1 cellular context compared by ENCODE assay signal in the genomic region with DNA sequence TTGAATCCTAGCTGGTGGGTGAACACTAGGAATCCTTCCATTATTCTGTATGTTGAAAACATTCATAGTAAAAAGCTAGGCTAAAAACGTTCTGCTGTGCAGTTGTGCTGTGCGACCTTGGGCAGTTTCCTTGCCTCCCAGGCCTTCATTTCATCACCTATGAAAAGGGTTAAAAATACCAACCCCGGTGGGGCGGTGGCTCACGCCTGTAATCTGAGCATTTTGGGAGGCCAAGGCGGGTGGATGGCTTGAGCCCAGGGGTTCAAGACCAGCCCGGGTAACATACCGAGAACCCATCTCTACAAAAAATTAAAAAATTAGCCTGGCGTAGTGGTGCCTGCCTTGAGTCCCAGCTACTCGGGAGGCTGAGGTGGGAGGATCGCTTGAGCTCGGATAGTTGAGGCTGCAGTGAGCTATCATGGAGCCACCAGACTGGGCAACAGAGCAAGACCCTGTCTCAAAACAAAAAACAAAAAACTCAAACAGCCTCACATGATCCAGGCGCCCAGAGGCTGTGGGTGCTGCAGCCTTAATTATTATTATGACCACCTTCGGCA.
TF ChIP-seq lines count a peak whose summit lies in the region.

No MANE protein-coding gene starts in this region.

TF ChIP-seq in endothelial cell of umbilical vein, 7 proteins besides CTCF, POLR2A, EP300 and RAD21:
- TF ChIP-seq EZH2 (IDR thresholded peaks at IDR 0.05; ENCODE audit: borderline replicate concordance, low read depth, low read length, severe bottlenecking) (no peak), FOS (IDR thresholded peaks at IDR 0.05; ENCODE audit: borderline replicate concordance, insufficient read depth, low read length) (no peak), MAX (IDR thresholded peaks at IDR 0.05; ENCODE audit: insufficient read depth, insufficient read length) (no peak), POLR2AphosphoS5 (IDR thresholded peaks at IDR 0.05; ENCODE audit: insufficient read depth, low read depth, low read length) (no peak), JUN (IDR thresholded peaks at IDR 0.05; ENCODE audit: borderline replicate concordance, insufficient read depth, insufficient read length, low read depth) (no peak)
